19 cellular contexts compared by ENCODE assay signal in genomic region chr2:40814621-40815020, GRCh38.
"Had no signal": no experiment of that assay in that cellular context is flagged by ENCODE, and none has a peak within 500 bp of the region (broad histone marks: within the 10 kb centered on the region; RNA-seq: fewer than 3 reads in every experiment).

No MANE protein-coding gene starts in this region.

- ATAC-seq: activated CD4-positive, CD25-positive, alpha-beta regulatory T cell treated with anti-CD3 and anti-CD28 coated beads, Interleukin-2, amount 50 U/mL, for 24 hours; activated CD8-positive, alpha-beta T cell treated with anti-CD3 and anti-CD28 coated beads for 36 hours; body of pancreas; natural killer cell; right cardiac atrium; stimulated activated effector memory CD8-positive, alpha-beta T cell treated with anti-CD3 and anti-CD28 coated beads, Interleukin-12 subunit alpha, Interleukin-12 subunit beta, amount 100 ng/mL, for 72 hours; stimulated activated naive CD8-positive, alpha-beta T cell treated with anti-CD3 and anti-CD28 coated beads, Interleukin-15, amount 100 ng/mL, for 72 hours had no signal

- DNase-seq: activated CD4-positive, alpha-beta T cell treated with anti-CD3 and anti-CD28 coated beads, Interleukin-2, amount 10 ng/mL, durations not matched to agents 24 days and 14 days; activated CD8-positive, alpha-beta T cell treated with anti-CD3 and anti-CD28 coated beads for 36 hours; activated gamma-delta T cell; anterior cingulate cortex; body of pancreas; cortex of kidney; erythroblast; foreskin fibroblast; kidney glomerular epithelial cell; left ventricle myocardium inferior; natural killer cell; ovary; right cardiac atrium; stimulated activated CD4-positive, alpha-beta T cell treated with anti-CD3 and anti-CD28 coated beads, Interleukin-1b, Interleukin-23, amount 100 ng/mL, for 48 hours; stimulated activated naive CD8-positive, alpha-beta T cell treated with anti-CD3 and anti-CD28 coated beads, Interleukin-15, amount 100 ng/mL, for 72 hours; T-helper 2 cell; tibial artery had no signal
